Comparison of ENCODE assay signal across 8 cellular contexts in the genomic region with DNA sequence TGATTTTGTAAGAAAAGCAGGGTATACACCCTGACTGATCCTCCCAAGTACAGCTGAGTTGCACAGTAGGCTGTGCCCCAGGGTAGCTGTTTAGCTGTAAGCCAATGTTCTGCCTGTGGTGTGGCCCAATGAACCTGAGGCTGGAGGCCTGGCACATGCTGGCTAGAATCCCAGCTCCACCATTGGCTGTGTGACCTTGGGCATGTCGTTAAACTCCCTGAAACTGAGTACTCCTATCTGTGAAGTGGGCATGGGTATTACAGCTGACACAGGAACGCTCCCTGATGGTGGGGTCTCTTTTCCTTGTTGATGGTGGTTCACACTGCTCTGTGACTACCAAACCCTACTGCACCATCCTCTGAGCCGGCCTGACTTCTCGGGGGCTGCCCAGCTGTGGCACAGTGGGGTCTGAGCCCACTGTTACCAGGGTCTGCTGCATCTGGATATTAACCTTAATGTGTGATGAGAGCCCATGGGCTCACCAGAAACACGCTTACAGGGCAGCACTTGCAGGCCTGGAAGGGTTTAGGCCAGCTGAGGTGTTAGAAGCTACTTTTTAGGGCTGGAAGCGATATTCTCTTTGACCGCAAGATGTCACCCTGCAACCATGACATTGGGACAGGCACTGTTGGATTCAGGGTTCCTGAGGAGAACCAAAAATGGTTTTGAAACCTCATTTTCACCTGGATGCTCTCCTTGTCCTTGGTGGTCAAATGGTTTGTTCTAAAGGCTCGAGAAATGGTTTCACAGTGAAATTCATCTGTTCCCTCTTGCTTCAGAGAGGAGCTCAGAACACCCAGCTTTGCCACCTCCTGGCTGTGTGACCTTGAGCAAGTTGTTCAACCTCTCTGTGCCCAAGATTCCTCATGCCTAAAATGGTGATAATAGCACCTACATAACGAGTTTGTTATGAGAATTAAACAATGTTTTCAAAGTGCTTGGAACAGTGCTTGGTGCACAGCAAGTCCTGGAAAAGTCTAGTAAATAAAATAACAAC. TPM values are rescaled to one million over a fixed set of nuclear protein-coding genes. Genes with fewer than 3 reads are reported as not detected.
A peak's percentile ranks its signal among the peaks of the same experiment; 100 is the strongest.
DNase-seq lines count a peak whose midpoint lies in the region; ATAC-seq, FAIRE-seq and TF ChIP-seq lines count a peak whose summit lies in the region.

No MANE protein-coding gene starts in this region.

- H3K27ac ChIP-seq in aorta (ENCODE audit: low read depth in 1 of 2, low read length in 2 of 2), result no peak overlapping the region

- no peaks in the 10 kb centered on the region for H3K9me3 Mint-ChIP-seq in nephron progenitor cell

- ATAC-seq in aorta (ENCODE audit: low FRiP score) (peak; percentile 68), GM19324 (IDR thresholded peaks at IDR 0.05; ENCODE audit: low FRiP score, unreplicated experiment) (no peak)

- peaks cover 28% of the 10 kb centered on the region for H3K4me1 Mint-ChIP-seq in nephron progenitor cell

- H3K36me3 Mint-ChIP-seq in nephron progenitor cell (ENCODE audit: low read depth), result no peaks in the 10 kb centered on the region

- H3K36me3 ChIP-seq in aorta (ENCODE audit: control insufficient read depth in 1 of 2, insufficient read depth in 2 of 2, low read length in 1 of 2), result no peaks in the 10 kb centered on the region

- no peaks in the 10 kb centered on the region for H3K9me3 ChIP-seq in aorta (ENCODE audit: control insufficient read depth, low read length)

- TF ChIP-seq CTCF in AG10803 (conservative IDR thresholded peaks at IDR 0.05; ENCODE audit: low read length), result peak; percentile 88
- peak; percentile 86 for TF ChIP-seq CTCF in nephron progenitor cell (IDR thresholded peaks at IDR 0.05)

- peaks cover 27% of the 10 kb centered on the region for H3K27me3 Mint-ChIP-seq in nephron progenitor cell (ENCODE audit: low read depth, poor library complexity)

- no peak overlapping the region for H3K4me3 Mint-ChIP-seq in nephron progenitor cell

- FAIRE-seq in GM18507 (lab: Jason Lieb, UNC), result peak; percentile 82

- H3K4me1 ChIP-seq in aorta (ENCODE audit: control insufficient read depth in 1 of 2, insufficient read depth in 2 of 2, low read length in 2 of 2), result no peaks in the 10 kb centered on the region

- 44 to 46% methylated on average over 9 of the region's 9 CpGs for WGBS in aorta, 2 donors

- H3K27ac Mint-ChIP-seq in nephron progenitor cell, result no peak overlapping the region

- H3K4me3 ChIP-seq in AG10803 (ENCODE audit: low read length) (no peak overlapping the region), aorta (ENCODE audit: low read length in 2 of 2) (no peak overlapping the region)

- H3K27me3 ChIP-seq in aorta (ENCODE audit: control insufficient read depth in 1 of 2, insufficient read depth in 2 of 2, low read length in 1 of 2), result no peaks in the 10 kb centered on the region

- peak; percentile 49 for DNase-seq in AG10803 (ENCODE audit: low read depth)
- DNase-seq in GM18507 (ENCODE audit: extremely low spot score, insufficient read length, low read depth), result no peak
- peak; percentile 86 for DNase-seq in NCI-H82 (lab: John Stamatoyannopoulos, UW)
- DNase-seq in activated T-cell treated with anti-CD3 and anti-CD28 coated beads, Interleukin-2, amount 50 U/mL, for 1 hour, result peak; percentile 44
- peak; percentile 57 for DNase-seq in fibroblast of peridontal ligament (ENCODE audit: extremely low read depth)
- DNase-seq in nephron progenitor cell, result peak; percentile 73
- no peak for DNase-seq in aorta

- intact Hi-C loops in aorta (cut with DNase I), result loop anchor here in 1 of 2 donors (5.0 kb wide), 1 partner anchor 1274 kb away; no protein-coding TSS in a partner anchor

RNA-seq across cellular contexts. Expression of gene GADD45G, which starts 6.8 kb away (rescaled TPM):
- total RNA-seq in aorta, result 1 to 10 TPM; 4.5 to 4.7 TPM
- polyA plus RNA-seq in aorta, result 10 to 100 TPM in 1 of 2 donors, 1 to 10 TPM in 1; 8.1 to 30.4 TPM

Comparison
In these comparisons a context has a peak if more than half of its experiments do, and no peak if none do; other contexts are left out.
1. DNase-seq: peak in AG10803 (single experiment), NCI-H82 (single experiment), activated T-cell treated with anti-CD3 and anti-CD28 coated beads, Interleukin-2, amount 50 U/mL, for 1 hour (single experiment), fibroblast of peridontal ligament (single experiment) and nephron progenitor cell (single experiment); none in GM18507 (single experiment) and aorta (0 of 2).